Comparison of ENCODE assay signal across 1 cellular context in the genomic region with DNA sequence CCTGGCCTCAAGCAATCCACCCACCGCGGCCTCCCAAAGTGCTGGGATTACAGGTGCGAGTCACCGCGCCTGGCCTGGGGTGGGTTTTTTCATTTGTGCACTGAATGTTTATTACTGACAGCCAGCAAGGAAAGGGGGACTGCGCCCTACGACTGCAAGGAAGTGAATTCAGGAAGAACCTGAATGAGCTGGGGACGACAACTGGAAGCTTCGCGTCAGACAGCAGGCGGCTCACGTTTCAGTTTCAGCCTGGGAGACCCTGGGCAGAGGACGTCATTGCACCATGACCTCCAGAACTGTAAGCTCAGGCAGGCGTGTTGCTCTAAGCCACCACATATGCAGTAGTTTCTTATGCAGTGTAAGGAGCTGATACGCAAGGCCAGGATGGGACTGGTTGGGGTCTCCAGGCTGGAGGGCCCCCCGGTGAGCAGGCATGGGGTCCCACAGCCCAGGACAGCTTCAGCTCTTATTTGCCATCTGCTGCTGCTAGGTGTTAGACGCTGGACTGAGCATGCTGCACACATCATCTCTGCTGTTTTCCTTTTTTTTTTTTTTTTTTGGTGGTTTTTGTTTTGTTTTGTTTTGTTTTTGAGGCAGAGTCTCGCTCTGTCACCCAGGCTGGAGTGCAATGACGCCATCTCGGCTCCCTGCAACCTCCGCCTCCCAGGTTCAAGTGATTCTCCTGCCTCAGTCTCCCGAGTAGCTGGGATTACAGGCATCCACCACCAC.
TF ChIP-seq lines count a peak whose summit lies in the region.

No MANE protein-coding gene starts in this region.

TF ChIP-seq in HepG2, 621 proteins besides CTCF, POLR2A, EP300 and RAD21 (continued from another document and continues in another):
- TF ChIP-seq, protein P1, sequence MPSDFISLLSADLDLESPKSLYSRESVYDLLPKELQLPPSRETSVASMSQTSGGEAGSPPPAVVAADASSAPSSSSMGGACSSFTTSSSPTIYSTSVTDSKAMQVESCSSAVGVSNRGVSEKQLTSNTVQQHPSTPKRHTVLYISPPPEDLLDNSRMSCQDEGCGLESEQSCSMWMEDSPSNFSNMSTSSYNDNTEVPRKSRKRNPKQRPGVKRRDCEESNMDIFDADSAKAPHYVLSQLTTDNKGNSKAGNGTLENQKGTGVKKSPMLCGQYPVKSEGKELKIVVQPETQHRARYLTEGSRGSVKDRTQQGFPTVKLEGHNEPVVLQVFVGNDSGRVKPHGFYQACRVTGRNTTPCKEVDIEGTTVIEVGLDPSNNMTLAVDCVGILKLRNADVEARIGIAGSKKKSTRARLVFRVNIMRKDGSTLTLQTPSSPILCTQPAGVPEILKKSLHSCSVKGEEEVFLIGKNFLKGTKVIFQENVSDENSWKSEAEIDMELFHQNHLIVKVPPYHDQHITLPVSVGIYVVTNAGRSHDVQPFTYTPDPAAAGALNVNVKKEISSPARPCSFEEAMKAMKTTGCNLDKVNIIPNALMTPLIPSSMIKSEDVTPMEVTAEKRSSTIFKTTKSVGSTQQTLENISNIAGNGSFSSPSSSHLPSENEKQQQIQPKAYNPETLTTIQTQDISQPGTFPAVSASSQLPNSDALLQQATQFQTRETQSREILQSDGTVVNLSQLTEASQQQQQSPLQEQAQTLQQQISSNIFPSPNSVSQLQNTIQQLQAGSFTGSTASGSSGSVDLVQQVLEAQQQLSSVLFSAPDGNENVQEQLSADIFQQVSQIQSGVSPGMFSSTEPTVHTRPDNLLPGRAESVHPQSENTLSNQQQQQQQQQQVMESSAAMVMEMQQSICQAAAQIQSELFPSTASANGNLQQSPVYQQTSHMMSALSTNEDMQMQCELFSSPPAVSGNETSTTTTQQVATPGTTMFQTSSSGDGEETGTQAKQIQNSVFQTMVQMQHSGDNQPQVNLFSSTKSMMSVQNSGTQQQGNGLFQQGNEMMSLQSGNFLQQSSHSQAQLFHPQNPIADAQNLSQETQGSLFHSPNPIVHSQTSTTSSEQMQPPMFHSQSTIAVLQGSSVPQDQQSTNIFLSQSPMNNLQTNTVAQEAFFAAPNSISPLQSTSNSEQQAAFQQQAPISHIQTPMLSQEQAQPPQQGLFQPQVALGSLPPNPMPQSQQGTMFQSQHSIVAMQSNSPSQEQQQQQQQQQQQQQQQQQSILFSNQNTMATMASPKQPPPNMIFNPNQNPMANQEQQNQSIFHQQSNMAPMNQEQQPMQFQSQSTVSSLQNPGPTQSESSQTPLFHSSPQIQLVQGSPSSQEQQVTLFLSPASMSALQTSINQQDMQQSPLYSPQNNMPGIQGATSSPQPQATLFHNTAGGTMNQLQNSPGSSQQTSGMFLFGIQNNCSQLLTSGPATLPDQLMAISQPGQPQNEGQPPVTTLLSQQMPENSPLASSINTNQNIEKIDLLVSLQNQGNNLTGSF (CRISPR knock-in tag; IDR thresholded peaks at IDR 0.05) = no peak
- TF ChIP-seq TCF7 (IDR thresholded peaks at IDR 0.05; ENCODE audit: low read depth) (no peak), ZNF256 (CRISPR knock-in tag; conservative IDR thresholded peaks at IDR 0.05) (no peak), MTF2 (CRISPR knock-in tag; IDR thresholded peaks at IDR 0.05; ENCODE audit: borderline replicate concordance) (no peak), ZSCAN9 (CRISPR knock-in tag; IDR thresholded peaks at IDR 0.05; ENCODE audit: borderline replicate concordance) (no peak), ZNF614 (CRISPR knock-in tag; IDR thresholded peaks at IDR 0.05; ENCODE audit: borderline replicate concordance) (no peak), YY1 (IDR thresholded peaks at IDR 0.05; ENCODE audit: insufficient read depth, insufficient replicate concordance, low read depth, low read length) (no peak), ELF4 (CRISPR knock-in tag; IDR thresholded peaks at IDR 0.05; ENCODE audit: borderline replicate concordance) (no peak), ZNF660 (CRISPR knock-in tag; IDR thresholded peaks at IDR 0.05; ENCODE audit: borderline replicate concordance, low read depth) (no peak), ZNF556 (CRISPR knock-in tag; IDR thresholded peaks at IDR 0.05; ENCODE audit: borderline replicate concordance) (0 out of 2 replicates have a peak, but pooled peaks have one; percentile 6), RARA (CRISPR knock-in tag; IDR thresholded peaks at IDR 0.05) (peak; percentile 38), ZNF773 (CRISPR knock-in tag; IDR thresholded peaks at IDR 0.05; ENCODE audit: borderline replicate concordance) (0 out of 2 replicates have a peak, but pooled peaks have one; percentile 32), PCBP1 (IDR thresholded peaks at IDR 0.05; ENCODE audit: borderline replicate concordance, low read depth, low read length) (no peak), MED1 (CRISPR knock-in tag; IDR thresholded peaks at IDR 0.05) (peak; percentile 55; the same call in 1 of the 2 replicates), ZSCAN29 (CRISPR knock-in tag; conservative IDR thresholded peaks at IDR 0.05) (no peak), NONO (IDR thresholded peaks at IDR 0.05) (no peak), NONO (CRISPR knock-in tag; conservative IDR thresholded peaks at IDR 0.05) (no peak), CEBPG (CRISPR knock-in tag; IDR thresholded peaks at IDR 0.05) (peak; percentile 39; the same call in 1 of the 2 replicates), ZMYM3 (CRISPR knock-in tag; IDR thresholded peaks at IDR 0.05) (peak; percentile 59; the same call in 1 of the 2 replicates), HNF4A (CRISPR knock-in tag; IDR thresholded peaks at IDR 0.05) (0 out of 2 replicates have a peak, but pooled peaks have one; percentile 9), TMF1 (CRISPR knock-in tag; IDR thresholded peaks at IDR 0.05; ENCODE audit: low read depth) (no peak), KLF6 (CRISPR knock-in tag; IDR thresholded peaks at IDR 0.05) (no peak), SP5 (CRISPR knock-in tag; IDR thresholded peaks at IDR 0.05; ENCODE audit: borderline replicate concordance, low read depth) (no peak), ZNF724P (CRISPR knock-in tag; IDR thresholded peaks at IDR 0.05; ENCODE audit: borderline replicate concordance) (no peak), ZFP36L1 (CRISPR knock-in tag; IDR thresholded peaks at IDR 0.05) (no peak), KLF13 (CRISPR knock-in tag; IDR thresholded peaks at IDR 0.05) (no peak), DMAP1 (CRISPR knock-in tag; IDR thresholded peaks at IDR 0.05) (no peak), NCOA5 (CRISPR knock-in tag; IDR thresholded peaks at IDR 0.05) (no peak), SALL1 (CRISPR knock-in tag; IDR thresholded peaks at IDR 0.05) (peak; percentile 64), KLF16 (CRISPR knock-in tag; IDR thresholded peaks at IDR 0.05) (no peak), ZKSCAN1 (IDR thresholded peaks at IDR 0.05; ENCODE audit: low read length) (no peak), KDM5A (IDR thresholded peaks at IDR 0.05; ENCODE audit: borderline replicate concordance, low read length) (no peak), ZNF160 (CRISPR knock-in tag; IDR thresholded peaks at IDR 0.05) (no peak), ZBTB8A (CRISPR knock-in tag; IDR thresholded peaks at IDR 0.05; ENCODE audit: borderline replicate concordance, low read depth) (no peak), SYNCRIP (IDR thresholded peaks at IDR 0.05; ENCODE audit: insufficient read depth, low read depth, low read length) (no peak)
- TF ChIP-seq, protein P2, sequence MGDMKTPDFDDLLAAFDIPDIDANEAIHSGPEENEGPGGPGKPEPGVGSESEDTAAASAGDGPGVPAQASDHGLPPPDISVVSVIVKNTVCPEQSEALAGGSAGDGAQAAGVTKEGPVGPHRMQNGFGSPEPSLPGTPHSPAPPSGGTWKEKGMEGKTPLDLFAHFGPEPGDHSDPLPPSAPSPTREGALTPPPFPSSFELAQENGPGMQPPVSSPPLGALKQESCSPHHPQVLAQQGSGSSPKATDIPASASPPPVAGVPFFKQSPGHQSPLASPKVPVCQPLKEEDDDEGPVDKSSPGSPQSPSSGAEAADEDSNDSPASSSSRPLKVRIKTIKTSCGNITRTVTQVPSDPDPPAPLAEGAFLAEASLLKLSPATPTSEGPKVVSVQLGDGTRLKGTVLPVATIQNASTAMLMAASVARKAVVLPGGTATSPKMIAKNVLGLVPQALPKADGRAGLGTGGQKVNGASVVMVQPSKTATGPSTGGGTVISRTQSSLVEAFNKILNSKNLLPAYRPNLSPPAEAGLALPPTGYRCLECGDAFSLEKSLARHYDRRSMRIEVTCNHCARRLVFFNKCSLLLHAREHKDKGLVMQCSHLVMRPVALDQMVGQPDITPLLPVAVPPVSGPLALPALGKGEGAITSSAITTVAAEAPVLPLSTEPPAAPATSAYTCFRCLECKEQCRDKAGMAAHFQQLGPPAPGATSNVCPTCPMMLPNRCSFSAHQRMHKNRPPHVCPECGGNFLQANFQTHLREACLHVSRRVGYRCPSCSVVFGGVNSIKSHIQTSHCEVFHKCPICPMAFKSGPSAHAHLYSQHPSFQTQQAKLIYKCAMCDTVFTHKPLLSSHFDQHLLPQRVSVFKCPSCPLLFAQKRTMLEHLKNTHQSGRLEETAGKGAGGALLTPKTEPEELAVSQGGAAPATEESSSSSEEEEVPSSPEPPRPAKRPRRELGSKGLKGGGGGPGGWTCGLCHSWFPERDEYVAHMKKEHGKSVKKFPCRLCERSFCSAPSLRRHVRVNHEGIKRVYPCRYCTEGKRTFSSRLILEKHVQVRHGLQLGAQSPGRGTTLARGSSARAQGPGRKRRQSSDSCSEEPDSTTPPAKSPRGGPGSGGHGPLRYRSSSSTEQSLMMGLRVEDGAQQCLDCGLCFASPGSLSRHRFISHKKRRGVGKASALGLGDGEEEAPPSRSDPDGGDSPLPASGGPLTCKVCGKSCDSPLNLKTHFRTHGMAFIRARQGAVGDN (CRISPR knock-in tag; IDR thresholded peaks at IDR 0.05) = peak; percentile 68
- TF ChIP-seq, protein P3, sequence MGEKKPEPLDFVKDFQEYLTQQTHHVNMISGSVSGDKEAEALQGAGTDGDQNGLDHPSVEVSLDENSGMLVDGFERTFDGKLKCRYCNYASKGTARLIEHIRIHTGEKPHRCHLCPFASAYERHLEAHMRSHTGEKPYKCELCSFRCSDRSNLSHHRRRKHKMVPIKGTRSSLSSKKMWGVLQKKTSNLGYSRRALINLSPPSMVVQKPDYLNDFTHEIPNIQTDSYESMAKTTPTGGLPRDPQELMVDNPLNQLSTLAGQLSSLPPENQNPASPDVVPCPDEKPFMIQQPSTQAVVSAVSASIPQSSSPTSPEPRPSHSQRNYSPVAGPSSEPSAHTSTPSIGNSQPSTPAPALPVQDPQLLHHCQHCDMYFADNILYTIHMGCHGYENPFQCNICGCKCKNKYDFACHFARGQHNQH (CRISPR knock-in tag; IDR thresholded peaks at IDR 0.05) = no peak
- TF ChIP-seq, protein P4, sequence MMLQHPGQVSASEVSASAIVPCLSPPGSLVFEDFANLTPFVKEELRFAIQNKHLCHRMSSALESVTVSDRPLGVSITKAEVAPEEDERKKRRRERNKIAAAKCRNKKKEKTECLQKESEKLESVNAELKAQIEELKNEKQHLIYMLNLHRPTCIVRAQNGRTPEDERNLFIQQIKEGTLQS (CRISPR knock-in tag; IDR thresholded peaks at IDR 0.05) = no peak
- TF ChIP-seq, protein P5, sequence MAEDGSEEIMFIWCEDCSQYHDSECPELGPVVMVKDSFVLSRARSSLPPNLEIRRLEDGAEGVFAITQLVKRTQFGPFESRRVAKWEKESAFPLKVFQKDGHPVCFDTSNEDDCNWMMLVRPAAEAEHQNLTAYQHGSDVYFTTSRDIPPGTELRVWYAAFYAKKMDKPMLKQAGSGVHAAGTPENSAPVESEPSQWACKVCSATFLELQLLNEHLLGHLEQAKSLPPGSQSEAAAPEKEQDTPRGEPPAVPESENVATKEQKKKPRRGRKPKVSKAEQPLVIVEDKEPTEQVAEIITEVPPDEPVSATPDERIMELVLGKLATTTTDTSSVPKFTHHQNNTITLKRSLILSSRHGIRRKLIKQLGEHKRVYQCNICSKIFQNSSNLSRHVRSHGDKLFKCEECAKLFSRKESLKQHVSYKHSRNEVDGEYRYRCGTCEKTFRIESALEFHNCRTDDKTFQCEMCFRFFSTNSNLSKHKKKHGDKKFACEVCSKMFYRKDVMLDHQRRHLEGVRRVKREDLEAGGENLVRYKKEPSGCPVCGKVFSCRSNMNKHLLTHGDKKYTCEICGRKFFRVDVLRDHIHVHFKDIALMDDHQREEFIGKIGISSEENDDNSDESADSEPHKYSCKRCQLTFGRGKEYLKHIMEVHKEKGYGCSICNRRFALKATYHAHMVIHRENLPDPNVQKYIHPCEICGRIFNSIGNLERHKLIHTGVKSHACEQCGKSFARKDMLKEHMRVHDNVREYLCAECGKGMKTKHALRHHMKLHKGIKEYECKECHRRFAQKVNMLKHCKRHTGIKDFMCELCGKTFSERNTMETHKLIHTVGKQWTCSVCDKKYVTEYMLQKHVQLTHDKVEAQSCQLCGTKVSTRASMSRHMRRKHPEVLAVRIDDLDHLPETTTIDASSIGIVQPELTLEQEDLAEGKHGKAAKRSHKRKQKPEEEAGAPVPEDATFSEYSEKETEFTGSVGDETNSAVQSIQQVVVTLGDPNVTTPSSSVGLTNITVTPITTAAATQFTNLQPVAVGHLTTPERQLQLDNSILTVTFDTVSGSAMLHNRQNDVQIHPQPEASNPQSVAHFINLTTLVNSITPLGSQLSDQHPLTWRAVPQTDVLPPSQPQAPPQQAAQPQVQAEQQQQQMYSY (CRISPR knock-in tag; IDR thresholded peaks at IDR 0.05) = no peak
- TF ChIP-seq, protein P6, sequence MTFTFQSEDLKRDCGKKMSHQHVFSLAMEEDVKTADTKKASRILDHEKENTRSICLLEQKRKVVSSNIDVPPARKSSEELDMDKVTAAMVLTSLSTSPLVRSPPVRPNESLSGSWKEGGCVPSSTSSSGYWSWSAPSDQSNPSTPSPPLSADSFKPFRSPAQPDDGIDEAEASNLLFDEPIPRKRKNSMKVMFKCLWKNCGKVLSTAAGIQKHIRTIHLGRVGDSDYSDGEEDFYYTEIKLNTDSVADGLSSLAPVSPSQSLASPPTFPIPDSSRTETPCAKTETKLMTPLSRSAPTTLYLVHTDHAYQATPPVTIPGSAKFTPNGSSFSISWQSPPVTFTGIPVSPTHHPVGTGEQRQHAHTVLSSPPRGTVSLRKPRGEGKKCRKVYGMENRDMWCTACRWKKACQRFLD (CRISPR knock-in tag; IDR thresholded peaks at IDR 0.05; ENCODE audit: borderline replicate concordance) = 0 out of 2 replicates have a peak, but pooled peaks have one; percentile 51
- TF ChIP-seq, protein P7, sequence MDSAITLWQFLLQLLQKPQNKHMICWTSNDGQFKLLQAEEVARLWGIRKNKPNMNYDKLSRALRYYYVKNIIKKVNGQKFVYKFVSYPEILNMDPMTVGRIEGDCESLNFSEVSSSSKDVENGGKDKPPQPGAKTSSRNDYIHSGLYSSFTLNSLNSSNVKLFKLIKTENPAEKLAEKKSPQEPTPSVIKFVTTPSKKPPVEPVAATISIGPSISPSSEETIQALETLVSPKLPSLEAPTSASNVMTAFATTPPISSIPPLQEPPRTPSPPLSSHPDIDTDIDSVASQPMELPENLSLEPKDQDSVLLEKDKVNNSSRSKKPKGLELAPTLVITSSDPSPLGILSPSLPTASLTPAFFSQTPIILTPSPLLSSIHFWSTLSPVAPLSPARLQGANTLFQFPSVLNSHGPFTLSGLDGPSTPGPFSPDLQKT (CRISPR knock-in tag; IDR thresholded peaks at IDR 0.05; ENCODE audit: borderline replicate concordance) = no peak
- TF ChIP-seq, protein P8, sequence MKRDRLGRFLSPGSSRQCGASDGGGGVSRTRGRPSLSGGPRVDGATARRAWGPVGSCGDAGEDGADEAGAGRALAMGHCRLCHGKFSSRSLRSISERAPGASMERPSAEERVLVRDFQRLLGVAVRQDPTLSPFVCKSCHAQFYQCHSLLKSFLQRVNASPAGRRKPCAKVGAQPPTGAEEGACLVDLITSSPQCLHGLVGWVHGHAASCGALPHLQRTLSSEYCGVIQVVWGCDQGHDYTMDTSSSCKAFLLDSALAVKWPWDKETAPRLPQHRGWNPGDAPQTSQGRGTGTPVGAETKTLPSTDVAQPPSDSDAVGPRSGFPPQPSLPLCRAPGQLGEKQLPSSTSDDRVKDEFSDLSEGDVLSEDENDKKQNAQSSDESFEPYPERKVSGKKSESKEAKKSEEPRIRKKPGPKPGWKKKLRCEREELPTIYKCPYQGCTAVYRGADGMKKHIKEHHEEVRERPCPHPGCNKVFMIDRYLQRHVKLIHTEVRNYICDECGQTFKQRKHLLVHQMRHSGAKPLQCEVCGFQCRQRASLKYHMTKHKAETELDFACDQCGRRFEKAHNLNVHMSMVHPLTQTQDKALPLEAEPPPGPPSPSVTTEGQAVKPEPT (CRISPR knock-in tag; IDR thresholded peaks at IDR 0.05; ENCODE audit: low read depth) = no peak
